ENCODE assay signal across 18 cellular contexts in the genomic region with DNA sequence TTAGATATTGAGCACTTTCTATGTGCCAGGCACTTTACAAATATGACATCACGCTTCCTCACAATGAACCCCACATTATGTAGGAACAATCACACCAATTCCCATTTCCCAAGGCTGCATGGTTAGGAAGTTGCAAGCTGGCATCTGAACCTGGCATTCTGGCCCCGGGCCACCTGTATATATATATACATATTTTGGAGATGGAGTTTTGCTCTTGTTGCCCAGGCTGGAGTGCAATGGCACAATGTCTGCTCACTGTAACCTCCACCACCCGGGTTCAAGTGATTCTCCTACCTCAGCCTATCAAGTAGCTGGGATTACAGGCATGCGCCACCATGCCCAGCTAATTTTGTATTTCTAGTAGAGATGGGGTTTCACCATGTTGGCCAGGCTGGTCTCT.
"Had no signal": no experiment of that assay in that cellular context is flagged by ENCODE, and none has a peak within 500 bp of the region (broad histone marks: within the 10 kb centered on the region; RNA-seq: fewer than 3 reads in every experiment).

No MANE protein-coding gene starts in this region.

- H3K9me3 Mint-ChIP-seq: naive B cell, nephron had no signal

- DNase-seq: cortex of kidney; dorsolateral prefrontal cortex; effector CD8-positive, alpha-beta T cell; gastrocnemius medialis; heart right ventricle; hypothalamus; kidney glomerular epithelial cell; mesendoderm; naive B cell; psoas muscle; retina; stimulated activated CD4-positive, alpha-beta T cell treated with anti-CD3 and anti-CD28 coated beads, Interleukin-12 subunit alpha, Interleukin-12 subunit beta, amount 100 ng/mL, for 4 hours; stimulated activated naive CD4-positive, alpha-beta T cell; stomach; substantia nigra; transverse colon had no signal

- H3K36me3 Mint-ChIP-seq: naive B cell had no signal

- H3K27ac Mint-ChIP-seq: nephron had no signal

- H3K27me3 Mint-ChIP-seq: naive B cell had no signal

- ATAC-seq: gastrocnemius medialis, heart right ventricle, psoas muscle, right lobe of liver had no signal

- H3K4me3 Mint-ChIP-seq: naive B cell, nephron had no signal
